Comparison of ENCODE assay signal across 9 cellular contexts in genomic region chr3:193780810-193781472, GRCh38.
A peak's percentile ranks its signal among the peaks of the same experiment; 100 is the strongest.
DNase-seq lines count a peak whose midpoint lies in the region; ATAC-seq and TF ChIP-seq lines count a peak whose summit lies in the region.
"Had no signal": no experiment of that assay in that cellular context is flagged by ENCODE, and none has a peak within 500 bp of the region (broad histone marks: within the 10 kb centered on the region; RNA-seq: fewer than 3 reads in every experiment).

No MANE protein-coding gene starts in this region.

- ATAC-seq in activated CD8-positive, alpha-beta memory T cell treated with anti-CD3 and anti-CD28 coated beads, Interleukin-2, amount 10 ng/mL, durations not matched to agents 7 days and 5 days = no peak
- peak; percentile 87 for ATAC-seq in upper lobe of right lung
- no peak for ATAC-seq in GM18498 (IDR thresholded peaks at IDR 0.05; ENCODE audit: unreplicated experiment)

- no peaks in the 10 kb centered on the region for H3K36me3 Mint-ChIP-seq in activated CD8-positive, alpha-beta memory T cell treated with anti-CD3 and anti-CD28 coated beads, Interleukin-2, amount 10 ng/mL, durations not matched to agents 7 days and 5 days

- no peak overlapping the region for H3K4me3 Mint-ChIP-seq in activated CD8-positive, alpha-beta memory T cell treated with anti-CD3 and anti-CD28 coated beads, Interleukin-2, amount 10 ng/mL, durations not matched to agents 7 days and 5 days
- H3K4me3 Mint-ChIP-seq: central memory CD8-positive, alpha-beta T cell had no signal

- no peak overlapping the region for H3K27ac ChIP-seq in upper lobe of right lung

- H3K36me3 ChIP-seq in upper lobe of right lung = no peaks in the 10 kb centered on the region

- H3K4me3 ChIP-seq in WI38 (ENCODE audit: low read depth, low read length) (no peak overlapping the region), epithelial cell of proximal tubule (ENCODE audit: low read depth, low read length) (no peak overlapping the region), upper lobe of right lung (no peak overlapping the region)

- peaks cover 4% of the 10 kb centered on the region for H3K4me1 Mint-ChIP-seq in activated CD8-positive, alpha-beta memory T cell treated with anti-CD3 and anti-CD28 coated beads, Interleukin-2, amount 10 ng/mL, durations not matched to agents 7 days and 5 days
- H3K4me1 Mint-ChIP-seq: central memory CD8-positive, alpha-beta T cell had no signal

- H3K9me3 Mint-ChIP-seq in activated CD8-positive, alpha-beta memory T cell treated with anti-CD3 and anti-CD28 coated beads, Interleukin-2, amount 10 ng/mL, durations not matched to agents 7 days and 5 days (ENCODE audit: low read depth) = no peaks in the 10 kb centered on the region
- H3K9me3 Mint-ChIP-seq: central memory CD8-positive, alpha-beta T cell had no signal

- H3K27ac Mint-ChIP-seq in activated CD8-positive, alpha-beta memory T cell treated with anti-CD3 and anti-CD28 coated beads, Interleukin-2, amount 10 ng/mL, durations not matched to agents 7 days and 5 days = no peak overlapping the region

- peaks cover 14% of the 10 kb centered on the region for H3K4me1 ChIP-seq in upper lobe of right lung

- intact Hi-C loops in upper lobe of right lung (cut with DNase I) = loop anchor here (10.0 kb wide), 1 partner anchor 224 kb away; no protein-coding TSS in a partner anchor

- TF ChIP-seq CTCF in WI38 (IDR thresholded peaks at IDR 0.05; ENCODE audit: low read depth, low read length) (peak; percentile 77), epithelial cell of proximal tubule (conservative IDR thresholded peaks at IDR 0.05; ENCODE audit: low read depth, low read length) (peak; percentile 93), upper lobe of right lung (IDR thresholded peaks at IDR 0.05) (peak; percentile 73)

- peak; percentile 62 for DNase-seq in activated CD8-positive, alpha-beta memory T cell treated with anti-CD3 and anti-CD28 coated beads for 24 hours
- DNase-seq in activated CD8-positive, alpha-beta memory T cell treated with anti-CD3 and anti-CD28 coated beads, Interleukin-2, amount 10 ng/mL, durations not matched to agents 7 days and 5 days = no peak
- DNase-seq in NCI-H1694 treated with DMSO at 0.1 percent for 48 hours (lab: John Stamatoyannopoulos, UW) (peak; percentile 48), epithelial cell of proximal tubule (ENCODE audit: low read depth) (no peak), midbrain (lab: John Stamatoyannopoulos, UW) (peak; percentile 79), upper lobe of right lung (peak; percentile 83)

- no peaks in the 10 kb centered on the region for H3K9me3 ChIP-seq in upper lobe of right lung

- peaks cover 65% of the 10 kb centered on the region for H3K27me3 Mint-ChIP-seq in activated CD8-positive, alpha-beta memory T cell treated with anti-CD3 and anti-CD28 coated beads, Interleukin-2, amount 10 ng/mL, durations not matched to agents 7 days and 5 days

- CTCF ChIA-PET in activated CD8-positive, alpha-beta memory T cell treated with anti-CD3 and anti-CD28 coated beads, Interleukin-2, amount 10 ng/mL, durations not matched to agents 7 days and 5 days (lab: Charles Lee) = interaction anchor here (0.9 to 4.8 kb wide), 11 partner anchors 10 to 617 kb away, joined by 3 to 46 read pairs (median 3); no protein-coding TSS in a partner anchor

- peaks cover 16% of the 10 kb centered on the region for H3K27me3 ChIP-seq in upper lobe of right lung

Comparison
In these comparisons a context has a peak if more than half of its experiments do, and no peak if none do; other contexts are left out.
1. DNase-seq: peak in activated CD8-positive, alpha-beta memory T cell treated with anti-CD3 and anti-CD28 coated beads for 24 hours (single experiment), NCI-H1694 treated with DMSO at 0.1 percent for 48 hours (single experiment), midbrain (single experiment) and upper lobe of right lung (single experiment); none in activated CD8-positive, alpha-beta memory T cell treated with anti-CD3 and anti-CD28 coated beads, Interleukin-2, amount 10 ng/mL, durations not matched to agents 7 days and 5 days (single experiment) and epithelial cell of proximal tubule (single experiment).
2. Peak in every context shown above with its lines, with median percentiles within 50 percentile points of each other: CTCF ChIP-seq.